ENCODE assay signal across 8 cellular contexts in genomic region chr17:1259910-1260389, GRCh38. TPM values are rescaled to one million over a fixed set of nuclear protein-coding genes. Genes with fewer than 3 reads are reported as not detected.
DNase-seq lines count a peak whose midpoint lies in the region; ATAC-seq and TF ChIP-seq lines count a peak whose summit lies in the region.

No MANE protein-coding gene starts in this region.

- intact Hi-C loops in MCF 10A (cut with micrococcal nuclease) = loop anchor here (1.0 to 5.0 kb wide), 3 partner anchors 72 to 372 kb away; no protein-coding TSS in a partner anchor
- intact Hi-C loops in lower lobe of right lung (cut with DNase I) = no loop called here

- peak overlapping the region; percentile 72 for H3K4me3 Mint-ChIP-seq in MCF 10A (ENCODE audit: unreplicated experiment)

- no peaks in the 10 kb centered on the region for H3K27me3 Mint-ChIP-seq in MCF 10A (ENCODE audit: insufficient read depth, unreplicated experiment)

- ATAC-seq in lower lobe of right lung = peak in 1 of 2 donors; percentile 19
- ATAC-seq in HG02973 (IDR thresholded peaks at IDR 0.05; ENCODE audit: unreplicated experiment) = no peak
- ATAC-seq in HG03354 (IDR thresholded peaks at IDR 0.05; ENCODE audit: poor library complexity, severe bottlenecking, unreplicated experiment) = no peak

- no peak overlapping the region for H3K27ac Mint-ChIP-seq in MCF 10A (ENCODE audit: low read depth, unreplicated experiment)

- H3K9ac ChIP-seq in HUES6 (ENCODE audit: low read length) = no peak overlapping the region

- H3K4me1 ChIP-seq in HUES6 (ENCODE audit: control insufficient read depth, insufficient read depth, low read length) = peaks cover 5% of the 10 kb centered on the region; the same call in 1 of the 2 replicates
- H3K4me1 ChIP-seq in lower lobe of right lung = peaks cover 12% of the 10 kb centered on the region

- H3K9me3 Mint-ChIP-seq in MCF 10A (ENCODE audit: unreplicated experiment) = no peaks in the 10 kb centered on the region

- H3K4me3 ChIP-seq in HUES6 (ENCODE audit: low read depth, low read length) (peak overlapping the region; percentile 57), lower lobe of right lung (peak overlapping the region; percentile 62)

- TF ChIP-seq CTCF in 22Rv1 (IDR thresholded peaks at IDR 0.05) = no peak
- no peak for TF ChIP-seq CTCF in MCF 10A (IDR thresholded peaks at IDR 0.05; ENCODE audit: unreplicated experiment)
- no peak for TF ChIP-seq CTCF in lower lobe of right lung (IDR thresholded peaks at IDR 0.05)

- peaks cover 6% of the 10 kb centered on the region for H3K36me3 Mint-ChIP-seq in MCF 10A (ENCODE audit: insufficient read depth, unreplicated experiment)

- H3K36me3 ChIP-seq in HUES6 (ENCODE audit: control insufficient read depth, insufficient read depth, low read length) (no peaks in the 10 kb centered on the region), lower lobe of right lung (no peaks in the 10 kb centered on the region)

- BruUV-seq in MCF 10A (replicated peaks; lab: Mats Ljungman, UMichigan) = no TSS peak

- POLR2A ChIA-PET in MCF 10A (lab: Yijun Ruan, JAX) = interaction anchor here (0.8 to 1.7 kb wide), 3 partner anchors 256 to 389 kb away, joined by 3 to 8 read pairs (median 4); partner anchors contain the start of gene INPP5K

- H3K27me3 ChIP-seq in HUES6 (ENCODE audit: control insufficient read depth, insufficient read depth, low read length) = peaks cover 35% of the 10 kb centered on the region
- peaks cover 4% of the 10 kb centered on the region for H3K27me3 ChIP-seq in lower lobe of right lung (ENCODE audit: low read depth)

- H3K27ac ChIP-seq in 22Rv1 (peak overlapping the region; percentile 78), HUES6 (ENCODE audit: low read depth, low read length) (no peak overlapping the region), lower lobe of right lung (no peak overlapping the region)

- DNase-seq in MCF 10A (ENCODE audit: unreplicated experiment) = no peak
- no peak for DNase-seq in lower lobe of right lung
- DNase-seq in H4 (ENCODE audit: low spot score) = no peak
- DNase-seq in activated gamma-delta T cell treated with Interleukin-2 at 50 U/mL for 16 hours = no peak

- CTCF ChIA-PET in MCF 10A (lab: Yijun Ruan, JAX) = interaction anchor here (0.6 to 1.8 kb wide), 8 partner anchors 9 to 373 kb away, joined by 3 to 6 read pairs (median 3); partner anchors contain the start of genes BHLHA9 and INPP5K

- H3K9me3 ChIP-seq in HUES6 (ENCODE audit: control insufficient read depth, insufficient read depth, low read depth, low read length) (no peaks in the 10 kb centered on the region), lower lobe of right lung (no peaks in the 10 kb centered on the region)

- H3K4me1 Mint-ChIP-seq in MCF 10A (ENCODE audit: insufficient read depth, unreplicated experiment) = no peaks in the 10 kb centered on the region

RNA-seq across cellular contexts. Expression of gene BHLHA9, which starts 10.3 kb away (rescaled TPM):
- total RNA-seq in MCF 10A (2022) (not detected in 2 replicates), lower lobe of right lung (not detected)
- not detected in 2 replicates for total RNA-seq in H4 (2014; rRNA removed; shearing (Covaris generic))

RNA-seq across cellular contexts. Expression of gene TRARG1, which starts 19.5 kb away (rescaled TPM):
- total RNA-seq in MCF 10A (2022) (not detected in 2 replicates), lower lobe of right lung (not detected)
- total RNA-seq in H4 (2014; rRNA removed; shearing (Covaris generic)) = not detected in 2 replicates
